ENCODE assay signal across 1 cellular context in genomic region chr19:37931941-37932655, GRCh38.
TF ChIP-seq lines count a peak whose summit lies in the region.

No MANE protein-coding gene starts in this region.

TF ChIP-seq in HepG2, 621 proteins besides CTCF, POLR2A, EP300 and RAD21 (continued from another document and continues in another):
- TF ChIP-seq MBNL3 (CRISPR knock-in tag; conservative IDR thresholded peaks at IDR 0.05), result no peak
- peak; percentile 35; the same call in 1 of the 2 replicates for TF ChIP-seq KDM5A (IDR thresholded peaks at IDR 0.05; ENCODE audit: borderline replicate concordance, low read length)
- TF ChIP-seq ZNF747 (CRISPR knock-in tag; IDR thresholded peaks at IDR 0.05; ENCODE audit: borderline replicate concordance), result no peak; the same call in 1 of the 2 replicates
- no peak for TF ChIP-seq DZIP1 (CRISPR knock-in tag; IDR thresholded peaks at IDR 0.05)
- no peak for TF ChIP-seq THYN1 (CRISPR knock-in tag; IDR thresholded peaks at IDR 0.05; ENCODE audit: borderline replicate concordance, low read depth)
- no peak for TF ChIP-seq RXRB (CRISPR knock-in tag; IDR thresholded peaks at IDR 0.05; ENCODE audit: borderline replicate concordance)
- no peak for TF ChIP-seq ZNF672 (CRISPR knock-in tag; IDR thresholded peaks at IDR 0.05)
- no peak for TF ChIP-seq ZMAT3 (CRISPR knock-in tag; conservative IDR thresholded peaks at IDR 0.05)
- no peak for TF ChIP-seq ZNF503 (CRISPR knock-in tag; IDR thresholded peaks at IDR 0.05)
- 0 out of 2 replicates have a peak, but pooled peaks have one; percentile 58 for TF ChIP-seq CAMTA2 (CRISPR knock-in tag; IDR thresholded peaks at IDR 0.05; ENCODE audit: borderline replicate concordance)
- TF ChIP-seq BCL3 (CRISPR knock-in tag; IDR thresholded peaks at IDR 0.05), result no peak
- no peak for TF ChIP-seq ZNF883 (CRISPR knock-in tag; IDR thresholded peaks at IDR 0.05; ENCODE audit: not compliant biosample characterization)
- TF ChIP-seq ZNF687 (CRISPR knock-in tag; IDR thresholded peaks at IDR 0.05), result peak; percentile 91
- TF ChIP-seq GATAD2A (CRISPR knock-in tag; IDR thresholded peaks at IDR 0.05), result peak; percentile 42; the same call in 1 of the 2 replicates
- TF ChIP-seq MATR3 (CRISPR knock-in tag; IDR thresholded peaks at IDR 0.05), result no peak
- no peak for TF ChIP-seq ZNF224 (CRISPR knock-in tag; IDR thresholded peaks at IDR 0.05)
- no peak for TF ChIP-seq ATF3 (CRISPR knock-in tag; IDR thresholded peaks at IDR 0.05)
- no peak for TF ChIP-seq MAFF (IDR thresholded peaks at IDR 0.05; ENCODE audit: low read depth, low read length)
- peak; percentile 83 for TF ChIP-seq ZEB1 (IDR thresholded peaks at IDR 0.05; ENCODE audit: insufficient replicate concordance, low read depth)
- TF ChIP-seq ZNF275 (CRISPR knock-in tag; IDR thresholded peaks at IDR 0.05; ENCODE audit: borderline replicate concordance), result no peak
- TF ChIP-seq ARID4A (CRISPR knock-in tag; IDR thresholded peaks at IDR 0.05; ENCODE audit: borderline replicate concordance), result peak; percentile 86; the same call in 1 of the 2 replicates
- no peak; the same call in 1 of the 2 replicates for TF ChIP-seq ZBED4 (CRISPR knock-in tag; IDR thresholded peaks at IDR 0.05; ENCODE audit: borderline replicate concordance)
- no peak for TF ChIP-seq KDM1A (CRISPR knock-in tag; IDR thresholded peaks at IDR 0.05)
- no peak for TF ChIP-seq PRDM15 (CRISPR knock-in tag; IDR thresholded peaks at IDR 0.05)
- no peak for TF ChIP-seq ETS1 (CRISPR knock-in tag; IDR thresholded peaks at IDR 0.05)
- TF ChIP-seq EHMT2 (IDR thresholded peaks at IDR 0.05; ENCODE audit: borderline replicate concordance, low read depth, low read length), result no peak
- no peak for TF ChIP-seq TMF1 (CRISPR knock-in tag; IDR thresholded peaks at IDR 0.05; ENCODE audit: low read depth)
